ENCODE assay signal across 17 cellular contexts in the genomic region with DNA sequence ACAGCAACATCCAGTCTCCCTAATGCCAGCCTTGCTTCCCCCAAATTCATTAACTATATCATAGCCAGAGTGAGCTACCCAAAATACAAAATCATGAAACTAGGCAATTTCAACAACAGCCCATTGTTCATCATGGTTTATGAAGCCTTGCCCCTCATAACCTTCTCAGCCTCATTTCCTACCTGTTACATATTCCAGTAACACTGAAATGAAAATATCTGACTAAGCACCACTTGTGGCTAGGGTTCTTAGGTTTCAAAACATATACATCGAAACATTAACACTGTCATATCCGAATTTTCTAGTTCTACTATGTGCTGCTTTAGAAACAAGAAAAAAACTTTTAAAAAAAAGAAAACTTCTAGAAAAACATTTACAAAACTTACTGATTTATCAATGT. TPM values are rescaled to one million over a fixed set of nuclear protein-coding genes. Genes with fewer than 3 reads are reported as not detected.
DNase-seq lines count a peak whose midpoint lies in the region; ATAC-seq and TF ChIP-seq lines count a peak whose summit lies in the region.
"Had no signal": no experiment of that assay in that cellular context is flagged by ENCODE, and none has a peak within 500 bp of the region (broad histone marks: within the 10 kb centered on the region; RNA-seq: fewer than 3 reads in every experiment).

No MANE protein-coding gene starts in this region.

- TF ChIP-seq CTCF in CD8-positive, alpha-beta T cell (IDR thresholded peaks at IDR 0.05) = no peak
- TF ChIP-seq CTCF in activated B cell treated with CpG ODN at 0.5 μM for 24 hours (IDR thresholded peaks at IDR 0.05) = no peak

- POLR2A ChIA-PET in CD8-positive, alpha-beta T cell (lab: Charles Lee) = no interaction called here
- POLR2A ChIA-PET in activated B cell treated with CpG ODN at 0.5 μM for 24 hours (lab: Charles Lee) = no interaction called here

- H3K4me3 ChIP-seq in CD8-positive, alpha-beta T cell (ENCODE audit: low read depth, low read length) = no peak overlapping the region

- H3K27ac ChIP-seq in CD8-positive, alpha-beta T cell (ENCODE audit: low read depth, low read length) = no peak overlapping the region
- H3K27ac ChIP-seq: KMS-11 had no signal

- CTCF ChIA-PET in CD8-positive, alpha-beta T cell (lab: Charles Lee) = interaction anchor here (0.9 kb wide), 1 partner anchor 9 kb away, joined by 4 read pairs; no protein-coding TSS in a partner anchor
- CTCF ChIA-PET in activated B cell treated with CpG ODN at 0.5 μM for 24 hours (lab: Charles Lee) = no interaction called here

- no peak for ATAC-seq in CD8-positive, alpha-beta T cell
- ATAC-seq in activated B cell treated with CpG ODN at 0.5 μM for 24 hours (ENCODE audit: low read depth) (no peak), naive B cell (ENCODE audit: low read depth in 2 of 2) (no peak)
- ATAC-seq: HepG2, Panc1 had no signal

- in situ Hi-C loops in ACHN (cut with HindIII; ENCODE audit: low pct_ligation_motif_present, low pct_unique_long_range_greater_than_20kb, low sequenced_read_pairs) = no loop called here

- H3K9me3 ChIP-seq in CD8-positive, alpha-beta T cell (ENCODE audit: low read length) = no peaks in the 10 kb centered on the region

- H3K36me3 Mint-ChIP-seq in activated T-cell treated with anti-CD3 and anti-CD28 coated beads, Interleukin-2, amount 50 U/mL, for 24 hours (ENCODE audit: low read depth) = peaks cover 68% of the 10 kb centered on the region
- H3K36me3 Mint-ChIP-seq in CD8-positive, alpha-beta T cell = peaks cover 58% of the 10 kb centered on the region
- H3K36me3 Mint-ChIP-seq in activated B cell treated with CpG ODN at 0.5 μM for 24 hours (ENCODE audit: low read depth) (peaks cover 58% of the 10 kb centered on the region), naive B cell (peaks cover 14 to 17% of the 10 kb centered on the region in 2 donors)

- H3K4me3 Mint-ChIP-seq in activated T-cell treated with anti-CD3 and anti-CD28 coated beads, Interleukin-2, amount 50 U/mL, for 24 hours = no peak overlapping the region
- no peak overlapping the region for H3K4me3 Mint-ChIP-seq in CD8-positive, alpha-beta T cell
- H3K4me3 Mint-ChIP-seq in activated B cell treated with CpG ODN at 0.5 μM for 24 hours (no peak overlapping the region), naive B cell (no peak overlapping the region)
- H3K4me3 Mint-ChIP-seq: HFFc6 had no signal

- no peaks in the 10 kb centered on the region for H3K4me1 ChIP-seq in CD8-positive, alpha-beta T cell (ENCODE audit: insufficient read depth, low read length)

- no peaks in the 10 kb centered on the region for H3K27me3 Mint-ChIP-seq in activated T-cell treated with anti-CD3 and anti-CD28 coated beads, Interleukin-2, amount 50 U/mL, for 24 hours
- H3K27me3 Mint-ChIP-seq in CD8-positive, alpha-beta T cell (ENCODE audit: low read depth) = no peaks in the 10 kb centered on the region
- H3K27me3 Mint-ChIP-seq in activated B cell treated with CpG ODN at 0.5 μM for 24 hours (no peaks in the 10 kb centered on the region), naive B cell (no peaks in the 10 kb centered on the region)

- H3K9me3 Mint-ChIP-seq in activated T-cell treated with anti-CD3 and anti-CD28 coated beads, Interleukin-2, amount 50 U/mL, for 24 hours = no peaks in the 10 kb centered on the region
- H3K9me3 Mint-ChIP-seq in CD8-positive, alpha-beta T cell = no peaks in the 10 kb centered on the region
- H3K9me3 Mint-ChIP-seq in activated B cell treated with CpG ODN at 0.5 μM for 24 hours = no peaks in the 10 kb centered on the region
- no peaks in the 10 kb centered on the region for H3K9me3 Mint-ChIP-seq in naive B cell
- H3K9me3 Mint-ChIP-seq: HFFc6 had no signal

- no peaks in the 10 kb centered on the region for H3K27me3 ChIP-seq in CD8-positive, alpha-beta T cell (ENCODE audit: insufficient read depth, low read length)

- intact Hi-C loops in CD8-positive, alpha-beta T cell (cut with DNase I, micrococcal nuclease) = no loop called here
- intact Hi-C loops in activated B cell treated with CpG ODN at 0.5 μM for 24 hours (cut with micrococcal nuclease) = loop anchor here (5.0 kb wide), 1 partner anchor 215 kb away; the partner anchor contains the start of gene TP53I3

- DNase-seq in activated T-cell treated with anti-CD3 and anti-CD28 coated beads, Interleukin-2, amount 50 U/mL, for 24 hours = no peak
- DNase-seq in activated T-cell treated with anti-CD3 and anti-CD28 coated beads for 4 hours = no peak
- no peak for DNase-seq in CD8-positive, alpha-beta T cell
- no peak for DNase-seq in activated B cell treated with CpG ODN at 0.5 μM for 24 hours
- no peak for DNase-seq in naive B cell
- no peak for DNase-seq in ACHN
- DNase-seq in NCI-H1092 (lab: John Stamatoyannopoulos, UW) = no peak
- DNase-seq: AML-193, EL, HFFc6, NCI-H1048, NCI-H146, NCI-H2081 treated with DMSO at 0.1 percent for 48 hours, NCI-H524 had no signal

- H3K36me3 ChIP-seq in CD8-positive, alpha-beta T cell (ENCODE audit: insufficient read depth, low read length) = peaks cover 24% of the 10 kb centered on the region

- H3K27ac Mint-ChIP-seq in activated T-cell treated with anti-CD3 and anti-CD28 coated beads, Interleukin-2, amount 50 U/mL, for 24 hours = peak overlapping the region; percentile 30
- peak overlapping the region; percentile 19 for H3K27ac Mint-ChIP-seq in CD8-positive, alpha-beta T cell
- H3K27ac Mint-ChIP-seq in activated B cell treated with CpG ODN at 0.5 μM for 24 hours (peak overlapping the region; percentile 8), naive B cell (peak overlapping the region in 4 of 6 donors; percentile 1 to 82 (median 8))
- H3K27ac Mint-ChIP-seq: HFFc6 had no signal

- peaks cover 11% of the 10 kb centered on the region for H3K4me1 Mint-ChIP-seq in activated T-cell treated with anti-CD3 and anti-CD28 coated beads, Interleukin-2, amount 50 U/mL, for 24 hours (ENCODE audit: low read depth)
- H3K4me1 Mint-ChIP-seq in CD8-positive, alpha-beta T cell (ENCODE audit: low read depth) = no peaks in the 10 kb centered on the region
- no peaks in the 10 kb centered on the region for H3K4me1 Mint-ChIP-seq in activated B cell treated with CpG ODN at 0.5 μM for 24 hours
- H3K4me1 Mint-ChIP-seq in naive B cell = peaks cover 0 to 2% (median 0%) of the 10 kb centered on the region in 3 donors

RNA-seq across cellular contexts. Expression of gene ATAD2B, which starts 59.5 kb away (rescaled TPM):
- 10 to 100 TPM; 32.0 to 32.4 TPM for total RNA-seq in CD8-positive, alpha-beta T cell
- 64.5 and 85.5 TPM in 2 replicates for total RNA-seq in activated B cell treated with CpG ODN at 0.5 μM for 24 hours
- polyA plus RNA-seq in naive B cell (ENCODE audit: low read depth in 6 of 6) = 10 to 100 TPM in 4 of 6 donors, 1 to 10 TPM in 2; 8.7 to 21.6 (median 15.0) TPM
